15 cellular contexts compared by ENCODE assay signal in genomic region chr5:87190687-87191086, GRCh38.
DNase-seq lines count a peak whose midpoint lies in the region; ATAC-seq and TF ChIP-seq lines count a peak whose summit lies in the region.
"Had no signal": no experiment of that assay in that cellular context is flagged by ENCODE, and none has a peak within 500 bp of the region (broad histone marks: within the 10 kb centered on the region; RNA-seq: fewer than 3 reads in every experiment).

No MANE protein-coding gene starts in this region.

- H3K4me1 ChIP-seq in gastroesophageal sphincter = no peaks in the 10 kb centered on the region
- H3K4me1 ChIP-seq in A673 (ENCODE audit: insufficient read depth, low read length, poor library complexity, severe bottlenecking) = peaks cover 13% of the 10 kb centered on the region
- H3K4me1 ChIP-seq: right atrium auricular region had no signal

- H3K36me3 ChIP-seq in gastroesophageal sphincter (no peaks in the 10 kb centered on the region), A673 (ENCODE audit: insufficient read depth, low read length, poor library complexity, severe bottlenecking) (no peaks in the 10 kb centered on the region)
- H3K36me3 ChIP-seq: ascending aorta, left lung, right atrium auricular region had no signal

- H3K9me3 ChIP-seq in gastroesophageal sphincter (no peaks in the 10 kb centered on the region), A673 (ENCODE audit: low read depth, low read length, poor library complexity, severe bottlenecking) (no peaks in the 10 kb centered on the region)
- H3K9me3 ChIP-seq: ascending aorta, left lung, right atrium auricular region had no signal

- intact Hi-C loops in A673 (cut with micrococcal nuclease; ENCODE audit: unreplicated experiment) = no loop called here

- H3K27me3 ChIP-seq in gastroesophageal sphincter (no peaks in the 10 kb centered on the region), A673 (replicated peaks; ENCODE audit: insufficient read depth, low read depth, low read length, poor library complexity) (no peaks in the 10 kb centered on the region)
- H3K27me3 ChIP-seq: ascending aorta, left lung, right atrium auricular region had no signal

- POLR2A ChIA-PET in A673 (lab: Charles Lee; ENCODE audit: low non-redundant PET) = no interaction called here

- TF ChIP-seq POLR2A in gastroesophageal sphincter (IDR thresholded peaks at IDR 0.05) = no peak

- H3K4me3 ChIP-seq in gastroesophageal sphincter (no peak overlapping the region), A673 (ENCODE audit: low read depth, low read length, poor library complexity, severe bottlenecking) (no peak overlapping the region)
- H3K4me3 ChIP-seq: ascending aorta, left lung, right atrium auricular region had no signal

- BruUV-seq in A673 (replicated peaks; lab: Mats Ljungman, UMichigan) = no TSS peak

- peak; percentile 11 for DNase-seq in NCI-H69 (lab: John Stamatoyannopoulos, UW)
- DNase-seq in glomerular visceral epithelial cell (ENCODE audit: extremely low spot score) = no peak
- DNase-seq in NCI-H187 (lab: John Stamatoyannopoulos, UW) = no peak
- DNase-seq in A673 (ENCODE audit: low spot score) = no peak
- DNase-seq: activated gamma-delta T cell, DMS 273 treated with DMSO at 0.1 percent for 48 hours, hypothalamus, left lung, NCI-H1092 treated with DMSO at 0.1 percent for 48 hours had no signal

- no peak overlapping the region for H3K27ac ChIP-seq in gastroesophageal sphincter
- H3K27ac ChIP-seq in A673 (ENCODE audit: low read depth, low read length, poor library complexity, severe bottlenecking) = no peak overlapping the region
- H3K27ac ChIP-seq: ascending aorta, left lung, right atrium auricular region had no signal

- TF ChIP-seq EP300 in gastroesophageal sphincter (IDR thresholded peaks at IDR 0.05) = no peak

- peak; percentile 63 for ATAC-seq in GM18511 (IDR thresholded peaks at IDR 0.05; ENCODE audit: unreplicated experiment)
- ATAC-seq in GM21390 (IDR thresholded peaks at IDR 0.05; ENCODE audit: unreplicated experiment) = peak; percentile 69
- peak; percentile 69 for ATAC-seq in HG02938 (IDR thresholded peaks at IDR 0.05; ENCODE audit: unreplicated experiment)
- ATAC-seq in gastroesophageal sphincter = no peak

- TF ChIP-seq CTCF in gastroesophageal sphincter (IDR thresholded peaks at IDR 0.05) (no peak), A673 (conservative IDR thresholded peaks at IDR 0.05; ENCODE audit: low read depth, low read length) (no peak)

- CTCF ChIA-PET in A673 (lab: Charles Lee) = no interaction called here
